ENCODE assay signal across 19 cellular contexts in genomic region chr12:109230193-109230592, GRCh38.
"Had no signal": no experiment of that assay in that cellular context is flagged by ENCODE, and none has a peak within 500 bp of the region (broad histone marks: within the 10 kb centered on the region; RNA-seq: fewer than 3 reads in every experiment).

No MANE protein-coding gene starts in this region.

- DNase-seq: IMR-90, Karpas-422, KG1, MM.1S, NCI-H1092 treated with DMSO at 0.1 percent for 48 hours, NCI-H1436, NCI-H187, NCI-H2029, NCI-H2081 treated with DMSO at 0.1 percent for 48 hours, NCI-H2171, NCI-H226, NCI-H446, NCI-H510A, NCI-H524 treated with DMSO at 0.1 percent for 48 hours, NCI-H69, NCI-H774, RPMI8226, SHP77, SK-N-SH had no signal
